Comparison of ENCODE assay signal across 1 cellular context in genomic region chr11:96389604-96390402, GRCh38.
TF ChIP-seq lines count a peak whose summit lies in the region.

CCDC82 (minus strand) TSS chr11:96389912; CDS start chr11:96384747, 5,165 bp downstream.
JRKL (plus strand) TSS chr11:96390013; CDS start chr11:96390650, 637 bp downstream.

TF ChIP-seq in HepG2, 621 proteins besides CTCF, POLR2A, EP300 and RAD21 (continues in another document):
- TF ChIP-seq ZFP36 (IDR thresholded peaks at IDR 0.05; ENCODE audit: borderline replicate concordance, low read depth, low read length, partially characterized antibody) (no peak), MTA1 (CRISPR knock-in tag; IDR thresholded peaks at IDR 0.05; ENCODE audit: borderline replicate concordance) (no peak), KLF6 (CRISPR knock-in tag; IDR thresholded peaks at IDR 0.05) (0 out of 2 replicates have a peak, but pooled peaks have one; percentile 50), REPIN1 (CRISPR knock-in tag; IDR thresholded peaks at IDR 0.05; ENCODE audit: borderline replicate concordance, low read depth) (peak; percentile 62), ZSCAN12 (CRISPR knock-in tag; IDR thresholded peaks at IDR 0.05) (peak; percentile 60; the same call in 1 of the 2 replicates), TGIF2 (CRISPR knock-in tag; IDR thresholded peaks at IDR 0.05) (peak; percentile 16; the same call in 1 of the 2 replicates), SNRNP70 (IDR thresholded peaks at IDR 0.05; ENCODE audit: low read depth, low read length) (no peak), RFXANK (CRISPR knock-in tag; IDR thresholded peaks at IDR 0.05) (no peak; the same call in 1 of the 2 replicates), ZFP36L2 (CRISPR knock-in tag; IDR thresholded peaks at IDR 0.05) (no peak), HNRNPLL (IDR thresholded peaks at IDR 0.05; ENCODE audit: low read depth, low read length, poor library complexity, severe bottlenecking) (peak; percentile 78), KMT2B (CRISPR knock-in tag; IDR thresholded peaks at IDR 0.05) (peak; percentile 92), TP53 (CRISPR knock-in tag; conservative IDR thresholded peaks at IDR 0.05) (no peak), GATAD1 (CRISPR knock-in tag; IDR thresholded peaks at IDR 0.05) (peak; percentile 79), ZBTB7A (CRISPR knock-in tag; IDR thresholded peaks at IDR 0.05) (no peak; the same call in 1 of the 2 replicates), ZNF160 (CRISPR knock-in tag; IDR thresholded peaks at IDR 0.05) (peak; percentile 59), PLSCR1 (CRISPR knock-in tag; IDR thresholded peaks at IDR 0.05; ENCODE audit: borderline replicate concordance) (no peak), IRX3 (CRISPR knock-in tag; IDR thresholded peaks at IDR 0.05; ENCODE audit: borderline replicate concordance, low read depth) (0 out of 2 replicates have a peak, but pooled peaks have one; percentile 65), RARA (CRISPR knock-in tag; IDR thresholded peaks at IDR 0.05) (peak; percentile 29; the same call in 1 of the 2 replicates), FOXO1 (CRISPR knock-in tag; IDR thresholded peaks at IDR 0.05) (no peak), GFI1 (CRISPR knock-in tag; IDR thresholded peaks at IDR 0.05; ENCODE audit: borderline replicate concordance) (no peak; the same call in 1 of the 2 replicates), KAT8 (CRISPR knock-in tag; IDR thresholded peaks at IDR 0.05) (peak; percentile 72), ZNF225 (CRISPR knock-in tag; IDR thresholded peaks at IDR 0.05) (no peak), ZBTB20 (CRISPR knock-in tag; IDR thresholded peaks at IDR 0.05; ENCODE audit: borderline replicate concordance, low read depth) (peak; percentile 68; the same call in 1 of the 2 replicates), NFKBIZ (CRISPR knock-in tag; IDR thresholded peaks at IDR 0.05) (no peak), FUBP1 (CRISPR knock-in tag; IDR thresholded peaks at IDR 0.05; ENCODE audit: borderline replicate concordance) (no peak), XBP1 (CRISPR knock-in tag; IDR thresholded peaks at IDR 0.05) (0 out of 2 replicates have a peak, but pooled peaks have one; percentile 58), PHB2 (IDR thresholded peaks at IDR 0.05; ENCODE audit: partially characterized antibody) (no peak), ZKSCAN8 (CRISPR knock-in tag; IDR thresholded peaks at IDR 0.05; ENCODE audit: borderline replicate concordance) (no peak), REL (CRISPR knock-in tag; conservative IDR thresholded peaks at IDR 0.05) (peak; percentile 78; the same call in 1 of the 2 replicates), CENPX (CRISPR knock-in tag; IDR thresholded peaks at IDR 0.05) (no peak), ZNF296 (CRISPR knock-in tag; conservative IDR thresholded peaks at IDR 0.05) (no peak), NFE2 (CRISPR knock-in tag; IDR thresholded peaks at IDR 0.05) (no peak), ZFP1 (CRISPR knock-in tag; IDR thresholded peaks at IDR 0.05) (no peak; the same call in 1 of the 2 replicates), POGZ (CRISPR knock-in tag; IDR thresholded peaks at IDR 0.05) (peak; percentile 93), IKZF4 (CRISPR knock-in tag; IDR thresholded peaks at IDR 0.05; ENCODE audit: borderline replicate concordance, low read depth, not compliant biosample characterization) (peak; percentile 34), ZNF432 (CRISPR knock-in tag; IDR thresholded peaks at IDR 0.05; ENCODE audit: borderline replicate concordance) (no peak), FOXP1 (IDR thresholded peaks at IDR 0.05) (no peak), FOXP1 (CRISPR knock-in tag; IDR thresholded peaks at IDR 0.05) (no peak), GABPA (IDR thresholded peaks at IDR 0.05; ENCODE audit: low read depth, low read length) (peak; percentile 87), GABPA (CRISPR knock-in tag; IDR thresholded peaks at IDR 0.05; ENCODE audit: low read depth) (peak; percentile 96), ZNF556 (CRISPR knock-in tag; IDR thresholded peaks at IDR 0.05; ENCODE audit: borderline replicate concordance) (peak; percentile 57; the same call in 1 of the 2 replicates), PCBP1 (IDR thresholded peaks at IDR 0.05; ENCODE audit: borderline replicate concordance, low read depth, low read length) (peak; percentile 85; the same call in 1 of the 2 replicates), MYPOP (CRISPR knock-in tag; IDR thresholded peaks at IDR 0.05) (no peak; the same call in 1 of the 2 replicates), ZNF670 (CRISPR knock-in tag; IDR thresholded peaks at IDR 0.05; ENCODE audit: borderline replicate concordance) (peak; percentile 80; the same call in 1 of the 2 replicates), FOXK1 (CRISPR knock-in tag; IDR thresholded peaks at IDR 0.05; ENCODE audit: borderline replicate concordance, low read depth) (no peak), ZNF850 (CRISPR knock-in tag; conservative IDR thresholded peaks at IDR 0.05) (no peak; the same call in 1 of the 2 replicates), PCBP2 (optimal IDR thresholded peaks at IDR 0.05; ENCODE audit: low read depth, low read length, poor library complexity, severe bottlenecking) (no peak), MIER3 (CRISPR knock-in tag; IDR thresholded peaks at IDR 0.05; ENCODE audit: borderline replicate concordance) (0 out of 2 replicates have a peak, but pooled peaks have one; percentile 49), NR2C2 (CRISPR knock-in tag; IDR thresholded peaks at IDR 0.05; ENCODE audit: borderline replicate concordance) (peak; percentile 84; the same call in 1 of the 2 replicates), GTF3A (CRISPR knock-in tag; conservative IDR thresholded peaks at IDR 0.05) (no peak), SAFB2 (CRISPR knock-in tag; IDR thresholded peaks at IDR 0.05; ENCODE audit: borderline replicate concordance, low read depth) (no peak; the same call in 1 of the 2 replicates), SMARCC2 (IDR thresholded peaks at IDR 0.05) (no peak), ZNF354B (CRISPR knock-in tag; IDR thresholded peaks at IDR 0.05) (no peak), IRF9 (CRISPR knock-in tag; IDR thresholded peaks at IDR 0.05; ENCODE audit: borderline replicate concordance) (no peak), GMEB2 (CRISPR knock-in tag; IDR thresholded peaks at IDR 0.05; ENCODE audit: low read depth) (no peak), ZNF619 (CRISPR knock-in tag; IDR thresholded peaks at IDR 0.05) (peak; percentile 75)
- TF ChIP-seq, protein P1, sequence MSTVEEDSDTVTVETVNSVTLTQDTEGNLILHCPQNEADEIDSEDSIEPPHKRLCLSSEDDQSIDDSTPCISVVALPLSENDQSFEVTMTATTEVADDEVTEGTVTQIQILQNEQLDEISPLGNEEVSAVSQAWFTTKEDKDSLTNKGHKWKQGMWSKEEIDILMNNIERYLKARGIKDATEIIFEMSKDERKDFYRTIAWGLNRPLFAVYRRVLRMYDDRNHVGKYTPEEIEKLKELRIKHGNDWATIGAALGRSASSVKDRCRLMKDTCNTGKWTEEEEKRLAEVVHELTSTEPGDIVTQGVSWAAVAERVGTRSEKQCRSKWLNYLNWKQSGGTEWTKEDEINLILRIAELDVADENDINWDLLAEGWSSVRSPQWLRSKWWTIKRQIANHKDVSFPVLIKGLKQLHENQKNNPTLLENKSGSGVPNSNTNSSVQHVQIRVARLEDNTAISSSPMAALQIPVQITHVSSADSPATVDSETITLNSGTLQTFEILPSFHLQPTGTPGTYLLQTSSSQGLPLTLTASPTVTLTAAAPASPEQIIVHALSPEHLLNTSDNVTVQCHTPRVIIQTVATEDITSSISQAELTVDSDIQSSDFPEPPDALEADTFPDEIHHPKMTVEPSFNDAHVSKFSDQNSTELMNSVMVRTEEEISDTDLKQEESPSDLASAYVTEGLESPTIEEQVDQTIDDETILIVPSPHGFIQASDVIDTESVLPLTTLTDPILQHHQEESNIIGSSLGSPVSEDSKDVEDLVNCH (CRISPR knock-in tag; IDR thresholded peaks at IDR 0.05): no peak
- TF ChIP-seq, protein P2, sequence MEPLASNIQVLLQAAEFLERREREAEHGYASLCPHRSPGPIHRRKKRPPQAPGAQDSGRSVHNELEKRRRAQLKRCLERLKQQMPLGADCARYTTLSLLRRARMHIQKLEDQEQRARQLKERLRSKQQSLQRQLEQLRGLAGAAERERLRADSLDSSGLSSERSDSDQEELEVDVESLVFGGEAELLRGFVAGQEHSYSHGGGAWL (CRISPR knock-in tag; IDR thresholded peaks at IDR 0.05): no peak
- TF ChIP-seq, protein P3, sequence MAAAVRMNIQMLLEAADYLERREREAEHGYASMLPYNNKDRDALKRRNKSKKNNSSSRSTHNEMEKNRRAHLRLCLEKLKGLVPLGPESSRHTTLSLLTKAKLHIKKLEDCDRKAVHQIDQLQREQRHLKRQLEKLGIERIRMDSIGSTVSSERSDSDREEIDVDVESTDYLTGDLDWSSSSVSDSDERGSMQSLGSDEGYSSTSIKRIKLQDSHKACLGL (CRISPR knock-in tag; IDR thresholded peaks at IDR 0.05): peak; percentile 62
- TF ChIP-seq, protein P4, sequence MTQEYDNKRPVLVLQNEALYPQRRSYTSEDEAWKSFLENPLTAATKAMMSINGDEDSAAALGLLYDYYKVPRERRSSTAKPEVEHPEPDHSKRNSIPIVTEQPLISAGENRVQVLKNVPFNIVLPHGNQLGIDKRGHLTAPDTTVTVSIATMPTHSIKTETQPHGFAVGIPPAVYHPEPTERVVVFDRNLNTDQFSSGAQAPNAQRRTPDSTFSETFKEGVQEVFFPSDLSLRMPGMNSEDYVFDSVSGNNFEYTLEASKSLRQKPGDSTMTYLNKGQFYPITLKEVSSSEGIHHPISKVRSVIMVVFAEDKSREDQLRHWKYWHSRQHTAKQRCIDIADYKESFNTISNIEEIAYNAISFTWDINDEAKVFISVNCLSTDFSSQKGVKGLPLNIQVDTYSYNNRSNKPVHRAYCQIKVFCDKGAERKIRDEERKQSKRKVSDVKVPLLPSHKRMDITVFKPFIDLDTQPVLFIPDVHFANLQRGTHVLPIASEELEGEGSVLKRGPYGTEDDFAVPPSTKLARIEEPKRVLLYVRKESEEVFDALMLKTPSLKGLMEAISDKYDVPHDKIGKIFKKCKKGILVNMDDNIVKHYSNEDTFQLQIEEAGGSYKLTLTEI (CRISPR knock-in tag; conservative IDR thresholded peaks at IDR 0.05): no peak
- TF ChIP-seq, protein P5, sequence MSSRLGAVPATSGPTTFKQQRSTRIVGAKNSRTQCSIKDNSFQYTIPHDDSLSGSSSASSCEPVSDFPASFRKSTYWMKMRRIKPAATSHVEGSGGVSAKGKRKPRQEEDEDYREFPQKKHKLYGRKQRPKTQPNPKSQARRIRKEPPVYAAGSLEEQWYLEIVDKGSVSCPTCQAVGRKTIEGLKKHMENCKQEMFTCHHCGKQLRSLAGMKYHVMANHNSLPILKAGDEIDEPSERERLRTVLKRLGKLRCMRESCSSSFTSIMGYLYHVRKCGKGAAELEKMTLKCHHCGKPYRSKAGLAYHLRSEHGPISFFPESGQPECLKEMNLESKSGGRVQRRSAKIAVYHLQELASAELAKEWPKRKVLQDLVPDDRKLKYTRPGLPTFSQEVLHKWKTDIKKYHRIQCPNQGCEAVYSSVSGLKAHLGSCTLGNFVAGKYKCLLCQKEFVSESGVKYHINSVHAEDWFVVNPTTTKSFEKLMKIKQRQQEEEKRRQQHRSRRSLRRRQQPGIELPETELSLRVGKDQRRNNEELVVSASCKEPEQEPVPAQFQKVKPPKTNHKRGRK (CRISPR knock-in tag; IDR thresholded peaks at IDR 0.05): no peak
